In genomic region chr5:931570-932145, GRCh38 we compare ENCODE assay signal across 19 cellular contexts. TPM values are rescaled to one million over a fixed set of nuclear protein-coding genes. Genes with fewer than 3 reads are reported as not detected.
DNase-seq lines count a peak whose midpoint lies in the region; ATAC-seq and TF ChIP-seq lines count a peak whose summit lies in the region.
"Had no signal": no experiment of that assay in that cellular context is flagged by ENCODE, and none has a peak within 500 bp of the region (broad histone marks: within the 10 kb centered on the region; RNA-seq: fewer than 3 reads in every experiment).

No MANE protein-coding gene starts in this region.

- H3K4me3 ChIP-seq in left ventricle myocardium inferior (no peak overlapping the region), heart left ventricle (no peak overlapping the region), RWPE2 (ENCODE audit: severe bottlenecking) (no peak overlapping the region)
- H3K4me3 ChIP-seq: K562, MG63 had no signal

- intact Hi-C loops in left ventricle myocardium inferior (cut with micrococcal nuclease) (no loop called here), heart left ventricle (cut with DNase I) (loop anchor here in 3 of 10 donors (10.0 kb wide), 2 partner anchors 213 to 713 kb away; no protein-coding TSS in a partner anchor), sciatic nerve (cut with DNase I) (no loop called here)

- peak overlapping the region; percentile 70 for H3K27ac ChIP-seq in left ventricle myocardium inferior (replicated peaks)
- H3K27ac ChIP-seq in heart left ventricle = peak overlapping the region in 1 of 12 donors; percentile 28
- H3K27ac ChIP-seq in RWPE2 (ENCODE audit: poor library complexity, severe bottlenecking) = no peak overlapping the region

- ATAC-seq in heart left ventricle = no peak
- no peak for ATAC-seq in RWPE2 (ENCODE audit: low read depth)
- ATAC-seq in sciatic nerve = no peak
- no peak for ATAC-seq in left lobe of liver
- ATAC-seq: K562 had no signal

- no peaks in the 10 kb centered on the region for H3K36me3 ChIP-seq in left ventricle myocardium inferior
- H3K36me3 ChIP-seq in heart left ventricle = no peaks in the 10 kb centered on the region
- H3K36me3 ChIP-seq in RWPE2 (ENCODE audit: low read depth) = no peaks in the 10 kb centered on the region
- H3K36me3 ChIP-seq: MG63 had no signal

- H3K9me3 ChIP-seq in left ventricle myocardium inferior (replicated peaks) (no peaks in the 10 kb centered on the region), heart left ventricle (no peaks in the 10 kb centered on the region), RWPE2 (ENCODE audit: severe bottlenecking) (no peaks in the 10 kb centered on the region)
- H3K9me3 ChIP-seq: MG63 had no signal

- H3K27me3 ChIP-seq in left ventricle myocardium inferior (ENCODE audit: low read depth) (peaks cover 23% of the 10 kb centered on the region), heart left ventricle (peaks cover 0 to 9% (median 0%) of the 10 kb centered on the region in 9 donors), RWPE2 (ENCODE audit: insufficient read depth, poor library complexity, severe bottlenecking) (peaks cover 9% of the 10 kb centered on the region)
- H3K27me3 ChIP-seq: MG63 had no signal

- TF ChIP-seq POLR2A in heart left ventricle (IDR thresholded peaks at IDR 0.05) = no peak

- DNase-seq in left ventricle myocardium inferior (no peak), heart left ventricle (no peak), RWPE2 (ENCODE audit: low spot score) (peak; percentile 29), sciatic nerve (ENCODE audit: low spot score) (peak; percentile 36), NCI-H748 (lab: John Stamatoyannopoulos, UW; ENCODE audit: unreplicated experiment) (no peak), NCI-H2029 (lab: John Stamatoyannopoulos, UW) (no peak), left lobe of liver (ENCODE audit: low spot score) (no peak)
- DNase-seq: CD4-positive, CD25-positive, alpha-beta regulatory T cell; DMS79 treated with DMSO at 0.1 percent for 48 hours; GOT3; HCEC 1CT; MG63; NCI-H1417 treated with DMSO at 0.1 percent for 48 hours; NCI-H187; NCI-H345; NCI-H526; OCI-M1; Right ventricle myocardium superior had no signal

- peaks cover 11% of the 10 kb centered on the region for H3K4me1 ChIP-seq in left ventricle myocardium inferior
- peaks cover 0 to 5% (median 1%) of the 10 kb centered on the region in 12 donors for H3K4me1 ChIP-seq in heart left ventricle
- no peaks in the 10 kb centered on the region for H3K4me1 ChIP-seq in RWPE2 (ENCODE audit: insufficient read depth, poor library complexity, severe bottlenecking)

- 85 to 88% (median 87%) methylated on average over 13 of the region's 13 CpGs for WGBS in heart left ventricle, 4 donors

- TF ChIP-seq CTCF in left ventricle myocardium inferior (IDR thresholded peaks at IDR 0.05; ENCODE audit: borderline replicate concordance) (no peak), heart left ventricle (IDR thresholded peaks at IDR 0.05) (no peak), RWPE2 (IDR thresholded peaks at IDR 0.05; ENCODE audit: poor library complexity, severe bottlenecking) (no peak)

RNA-seq across cellular contexts. Expression of gene TRIP13, which starts 39.0 kb away (rescaled TPM):
- total RNA-seq in left ventricle myocardium inferior (0.44 TPM), heart left ventricle (1 to 10 TPM in 2 of 9 donors, under 1 TPM in 7; 0.31 to 4.2 (median 0.49) TPM), sciatic nerve (0.89 TPM), left lobe of liver (1.0 TPM)
- 1 to 10 TPM in 1 of 2 donors, under 1 TPM in 1; 0.19 to 1.8 TPM for polyA plus RNA-seq in heart left ventricle

RNA-seq across cellular contexts. Expression of gene BRD9, which starts 39.1 kb away (rescaled TPM):
- total RNA-seq in left ventricle myocardium inferior = 23.6 TPM
- total RNA-seq in heart left ventricle = 10 to 100 TPM; 17.9 to 32.1 (median 23.9) TPM
- 10 to 100 TPM; 17.5 to 19.5 TPM for polyA plus RNA-seq in heart left ventricle
- 38.5 TPM for total RNA-seq in sciatic nerve
- total RNA-seq in left lobe of liver = 19.0 TPM

Comparison
In these comparisons a context has a peak if more than half of its experiments do, and no peak if none do; other contexts are left out.
1. DNase-seq: peak in RWPE2 (single experiment) and sciatic nerve (single experiment); none in left ventricle myocardium inferior (single experiment), heart left ventricle (0 of 5), NCI-H748 (single experiment), NCI-H2029 (single experiment) and left lobe of liver (single experiment).